ENCODE assay signal across 12 cellular contexts in genomic region chr13:110942248-110942981, GRCh38. TPM values are rescaled to one million over a fixed set of nuclear protein-coding genes. Genes with fewer than 3 reads are reported as not detected.
DNase-seq lines count a peak whose midpoint lies in the region; ATAC-seq and TF ChIP-seq lines count a peak whose summit lies in the region.
"Had no signal": no experiment of that assay in that cellular context is flagged by ENCODE, and none has a peak within 500 bp of the region (broad histone marks: within the 10 kb centered on the region; RNA-seq: fewer than 3 reads in every experiment).

No MANE protein-coding gene starts in this region.

- CTCF ChIA-PET in Caco-2 (lab: Charles Lee) = no interaction called here

- H3K4me3 ChIP-seq in Caco-2 (ENCODE audit: low read depth, low read length) = no peak overlapping the region
- H3K4me3 ChIP-seq: esophagus muscularis mucosa, thyroid gland had no signal

- POLR2A ChIA-PET in Caco-2 (lab: Charles Lee) = no interaction called here

- H3K4me3 Mint-ChIP-seq in Caco-2 (ENCODE audit: unreplicated experiment) = no peak overlapping the region

- ATAC-seq in HG02884 (IDR thresholded peaks at IDR 0.05; ENCODE audit: unreplicated experiment) = peak; percentile 76

- no peaks in the 10 kb centered on the region for H3K9me3 Mint-ChIP-seq in Caco-2 (ENCODE audit: unreplicated experiment)

- H3K27me3 Mint-ChIP-seq in Caco-2 (ENCODE audit: insufficient read depth, unreplicated experiment) = peaks cover 6% of the 10 kb centered on the region

- H3K36me3 Mint-ChIP-seq in Caco-2 (ENCODE audit: insufficient read depth, unreplicated experiment) = no peaks in the 10 kb centered on the region

- H3K27me3 ChIP-seq in Caco-2 (replicated peaks; ENCODE audit: control insufficient read depth, insufficient read depth, low read length) = peaks cover 1% of the 10 kb centered on the region; the same call in 1 of the 2 replicates
- H3K27me3 ChIP-seq: esophagus muscularis mucosa, thyroid gland had no signal

- no peaks in the 10 kb centered on the region for H3K4me1 ChIP-seq in Caco-2
- H3K4me1 ChIP-seq: thyroid gland had no signal

- intact Hi-C loops in Caco-2 (cut with micrococcal nuclease; ENCODE audit: unreplicated experiment) = no loop called here

- no peaks in the 10 kb centered on the region for H3K4me1 Mint-ChIP-seq in Caco-2 (ENCODE audit: low read depth, unreplicated experiment)

- H3K9me3 ChIP-seq in Caco-2 = no peaks in the 10 kb centered on the region
- H3K9me3 ChIP-seq: esophagus muscularis mucosa, neutrophil, thyroid gland had no signal

- DNase-seq in activated CD4-positive, alpha-beta T cell treated with anti-CD3 and anti-CD28 coated beads for 24 hours (ENCODE audit: low read depth in 2 of 2) = peak; percentile 22
- DNase-seq in activated CD4-positive, alpha-beta T cell treated with anti-CD3 and anti-CD28 coated beads, Interleukin-2, amount 50 U/mL, for 1 hour = no peak
- peak; percentile 47 for DNase-seq in activated T-cell treated with anti-CD3 and anti-CD28 coated beads, Interleukin-2, amount 50 U/mL, for 48 hours
- peak; percentile 29 for DNase-seq in stimulated activated CD4-positive, alpha-beta T cell treated with anti-CD3 and anti-CD28 coated beads, Interleukin-4, amount 100 ng/mL, for 1 hour
- DNase-seq in T-helper 9 cell (no peak), Caco-2 (no peak), NCI-H2196 (lab: John Stamatoyannopoulos, UW; ENCODE audit: unreplicated experiment) (no peak)
- DNase-seq: NCI-H748 treated with DMSO at 0.1 percent for 48 hours, thyroid gland had no signal

- BruUV-seq in Caco-2 (replicated peaks; lab: Mats Ljungman, UMichigan) = no TSS peak

- H3K36me3 ChIP-seq in Caco-2 (ENCODE audit: control insufficient read depth, insufficient read depth, low read length) = no peaks in the 10 kb centered on the region
- H3K36me3 ChIP-seq: esophagus muscularis mucosa, neutrophil, thyroid gland had no signal

- TF ChIP-seq CTCF in Caco-2 (IDR thresholded peaks at IDR 0.05; ENCODE audit: insufficient read depth in 1 of 2, low read depth in 1 of 2, low read length in 1 of 2, severe bottlenecking in 1 of 2, unreplicated experiment in 1 of 2) = no peak

- H3K27ac Mint-ChIP-seq in Caco-2 (ENCODE audit: unreplicated experiment) = no peak overlapping the region

RNA-seq across cellular contexts. Expression of gene ANKRD10, which starts 27.5 kb away (rescaled TPM):
- 123 and 132 TPM in 2 replicates for total RNA-seq in Caco-2 (2022)

Comparison
In these comparisons a context has a peak if more than half of its experiments do, and no peak if none do; other contexts are left out.
1. DNase-seq: peak in activated CD4-positive, alpha-beta T cell treated with anti-CD3 and anti-CD28 coated beads for 24 hours (2 of 2), activated T-cell treated with anti-CD3 and anti-CD28 coated beads, Interleukin-2, amount 50 U/mL, for 48 hours (2 of 2) and stimulated activated CD4-positive, alpha-beta T cell treated with anti-CD3 and anti-CD28 coated beads, Interleukin-4, amount 100 ng/mL, for 1 hour (single experiment); none in activated CD4-positive, alpha-beta T cell treated with anti-CD3 and anti-CD28 coated beads, Interleukin-2, amount 50 U/mL, for 1 hour (single experiment), T-helper 9 cell (single experiment), Caco-2 (0 of 2) and NCI-H2196 (single experiment).